In the genomic region with DNA sequence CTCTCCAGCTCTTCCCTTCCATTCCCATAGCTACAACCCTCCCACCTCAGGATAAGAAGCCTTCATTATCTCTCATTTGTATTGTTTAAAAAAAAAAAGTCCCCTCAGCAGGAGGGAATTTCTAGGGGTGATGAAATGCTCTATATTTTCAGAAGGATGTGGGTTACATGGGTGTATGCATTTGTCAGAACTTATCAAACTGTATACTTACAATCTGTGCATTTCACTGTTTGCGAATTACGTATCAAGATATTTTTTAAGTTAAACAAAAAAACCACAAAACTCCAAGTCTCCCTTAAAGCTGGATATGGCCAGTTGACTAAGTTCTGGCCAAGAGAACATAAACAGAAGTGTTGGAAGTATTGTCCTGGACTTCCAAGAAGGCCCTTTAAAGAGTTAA, we compare ENCODE assay signal across 1 cellular context.
TF ChIP-seq lines count a peak whose summit lies in the region.

No MANE protein-coding gene starts in this region.

TF ChIP-seq in GM12878, 131 proteins besides CTCF, POLR2A, EP300 and RAD21:
- no peak for TF ChIP-seq HCFC1 (IDR thresholded peaks at IDR 0.05; ENCODE audit: low read length)
- TF ChIP-seq PAX8 (IDR thresholded peaks at IDR 0.05) = no peak
- TF ChIP-seq BMI1 (IDR thresholded peaks at IDR 0.05; ENCODE audit: borderline replicate concordance) = no peak
- TF ChIP-seq RUNX3 (IDR thresholded peaks at IDR 0.05; ENCODE audit: low read length) = peak; percentile 41; the same call in 1 of the 2 replicates
TF ChIP-seq in GM12878: peak in this region for 1.
